ENCODE assay signal across 22 cellular contexts in genomic region chr11:75273331-75273988, GRCh38. TPM values are rescaled to one million over a fixed set of nuclear protein-coding genes. Genes with fewer than 3 reads are reported as not detected.
DNase-seq lines count a peak whose midpoint lies in the region; ATAC-seq, FAIRE-seq and TF ChIP-seq lines count a peak whose summit lies in the region.
"Had no signal": no experiment of that assay in that cellular context is flagged by ENCODE, and none has a peak within 500 bp of the region (broad histone marks: within the 10 kb centered on the region; RNA-seq: fewer than 3 reads in every experiment).

No MANE protein-coding gene starts in this region.

- H3K4me1 ChIP-seq in A549 (no peaks in the 10 kb centered on the region), tibial nerve (peaks cover 0 to 8% (median 0%) of the 10 kb centered on the region in 4 donors)
- peaks cover 39 to 61% of the 10 kb centered on the region in 2 donors for H3K4me1 ChIP-seq in naive thymus-derived CD4-positive, alpha-beta T cell (ENCODE audit: control insufficient read depth in 2 of 2, insufficient read depth in 2 of 2, low read length in 2 of 2)
- H3K4me1 ChIP-seq: colonic mucosa, psoas muscle had no signal

- CTCF ChIA-PET in A549 (lab: Yijun Ruan, JAX) = interaction anchor here (0.9 to 21.7 kb wide), 9 partner anchors 9 to 258 kb away, joined by 3 to 581 read pairs (median 3); partner anchors contain the start of gene TPBGL
- CTCF ChIA-PET in naive thymus-derived CD4-positive, alpha-beta T cell (lab: Charles Lee) = interaction anchor here (0.6 to 14.8 kb wide), 8 partner anchors 8 to 319 kb away, joined by 3 to 416 read pairs (median 8); no protein-coding TSS in a partner anchor

- TF ChIP-seq POLR2A in A549 (IDR thresholded peaks at IDR 0.05; ENCODE audit: low read length) = no peak
- no peak for TF ChIP-seq POLR2A in tibial nerve (IDR thresholded peaks at IDR 0.05)

- intact Hi-C loops in CD14-positive monocyte (cut with micrococcal nuclease) = no loop called here
- intact Hi-C loops in activated T-helper 1 cell treated with anti-CD3 and anti-CD28 coated beads, Interleukin-12 subunit alpha, Interleukin-12 subunit beta, Interleukin-2, Interleukin-4 antibody, amounts not matched to agents 30 ng/mL and 10 ng/mL and 1 ng/mL, durations not matched to agents 14 hours and 24 hours and 36 hours (cut with micrococcal nuclease) = no loop called here
- intact Hi-C loops in naive thymus-derived CD4-positive, alpha-beta T cell (cut with micrococcal nuclease) = no loop called here

- peaks cover 38% of the 10 kb centered on the region for H3K4me1 Mint-ChIP-seq in CD14-positive monocyte
- H3K4me1 Mint-ChIP-seq in activated T-helper 1 cell treated with anti-CD3 and anti-CD28 coated beads, Interleukin-12 subunit alpha, Interleukin-12 subunit beta, Interleukin-2, Interleukin-4 antibody, amounts not matched to agents 30 ng/mL and 10 ng/mL and 1 ng/mL, durations not matched to agents 14 hours and 24 hours and 36 hours (ENCODE audit: low read depth) = peaks cover 27% of the 10 kb centered on the region
- H3K4me1 Mint-ChIP-seq in naive thymus-derived CD4-positive, alpha-beta T cell = peaks cover 42 to 79% (median 58%) of the 10 kb centered on the region in 7 donors
- peaks cover 19% of the 10 kb centered on the region for H3K4me1 Mint-ChIP-seq in endothelial cell (ENCODE audit: unreplicated experiment)

- peaks cover 0 to 48% (median 4%) of the 10 kb centered on the region in 3 experiments for H3K36me3 ChIP-seq in naive thymus-derived CD4-positive, alpha-beta T cell (ENCODE audit: control insufficient read depth in 2 of 3, insufficient read depth in 3 of 3, low read length in 3 of 3)
- peaks cover 0 to 56% (median 0%) of the 10 kb centered on the region in 3 donors for H3K36me3 ChIP-seq in tibial nerve

- peaks cover 0 to 2% (median 0%) of the 10 kb centered on the region in 7 donors for H3K9me3 Mint-ChIP-seq in CD14-positive monocyte
- no peaks in the 10 kb centered on the region for H3K9me3 Mint-ChIP-seq in activated T-helper 1 cell treated with anti-CD3 and anti-CD28 coated beads, Interleukin-12 subunit alpha, Interleukin-12 subunit beta, Interleukin-2, Interleukin-4 antibody, amounts not matched to agents 30 ng/mL and 10 ng/mL and 1 ng/mL, durations not matched to agents 14 hours and 24 hours and 36 hours
- H3K9me3 Mint-ChIP-seq in naive thymus-derived CD4-positive, alpha-beta T cell = no peaks in the 10 kb centered on the region
- no peaks in the 10 kb centered on the region for H3K9me3 Mint-ChIP-seq in endothelial cell (ENCODE audit: unreplicated experiment)
- H3K9me3 Mint-ChIP-seq: activated T-cell treated with anti-CD3 and anti-CD28 coated beads, Interleukin-2, amount 50 U/mL, for 4 hours; T-helper 1 cell treated with Interleukin-12 subunit alpha and Interleukin-12 subunit beta and Interleukin-4 antibody, amounts not matched to agents 30 μg/mL and 1 μg/mL, for 36 hours had no signal

- H3K4me3 ChIP-seq in A549 (no peak overlapping the region), tibial nerve (no peak overlapping the region)
- no peak overlapping the region for H3K4me3 ChIP-seq in naive thymus-derived CD4-positive, alpha-beta T cell (ENCODE audit: low read length)
- H3K4me3 ChIP-seq: colonic mucosa, psoas muscle had no signal

- no peak for ATAC-seq in A549
- ATAC-seq in naive thymus-derived CD4-positive, alpha-beta T cell = no peak
- no peak for ATAC-seq in HG03457 (IDR thresholded peaks at IDR 0.05; ENCODE audit: unreplicated experiment)
- ATAC-seq: activated CD4-positive, CD25-positive, alpha-beta regulatory T cell treated with anti-CD3 and anti-CD28 coated beads, Interleukin-2, amount 50 U/mL, for 24 hours; activated T-cell treated with anti-CD3 and anti-CD28 coated beads, Interleukin-2, amount 50 U/mL, for 4 hours; left colon; psoas muscle had no signal

- H3K4me2 ChIP-seq in A549 = no peak overlapping the region

- H3K27ac ChIP-seq in A549 (no peak overlapping the region), tibial nerve (no peak overlapping the region)
- peak overlapping the region; percentile 71 for H3K27ac ChIP-seq in naive thymus-derived CD4-positive, alpha-beta T cell (ENCODE audit: low read depth, low read length)
- H3K27ac ChIP-seq: colonic mucosa, HL-60, psoas muscle had no signal

- TF ChIP-seq EP300 in A549 (IDR thresholded peaks at IDR 0.05) (no peak), tibial nerve (IDR thresholded peaks at IDR 0.05) (no peak)

- no peak for TF ChIP-seq RAD21 in A549 (conservative IDR thresholded peaks at IDR 0.05 in 1 of 2, IDR thresholded peaks at IDR 0.05 in 1 of 2)

- TF ChIP-seq CTCF in A549 (IDR thresholded peaks at IDR 0.05) = no peak
- no peak for TF ChIP-seq CTCF in CD14-positive monocyte (IDR thresholded peaks at IDR 0.05)
- TF ChIP-seq CTCF in tibial nerve (IDR thresholded peaks at IDR 0.05) = no peak
- no peak for TF ChIP-seq CTCF in endothelial cell (IDR thresholded peaks at IDR 0.05; ENCODE audit: unreplicated experiment)

- H3K9me3 ChIP-seq in A549 (no peaks in the 10 kb centered on the region), tibial nerve (no peaks in the 10 kb centered on the region)
- H3K9me3 ChIP-seq in naive thymus-derived CD4-positive, alpha-beta T cell (ENCODE audit: control insufficient read depth in 2 of 3, low read length in 3 of 3) = no peaks in the 10 kb centered on the region
- H3K9me3 ChIP-seq: colonic mucosa, psoas muscle had no signal

- WGBS in A549 (ENCODE audit: missing lambda C conversion rate) = 95% methylated on average over 4 of the region's 7 CpGs
- WGBS in tibial nerve, 2 donors = 93 to 98% methylated on average over 6 to 7 of the region's 7 CpGs

- H3K27me3 ChIP-seq in naive thymus-derived CD4-positive, alpha-beta T cell (ENCODE audit: control insufficient read depth in 2 of 2, insufficient read depth in 2 of 2, low read length in 2 of 2) = no peaks in the 10 kb centered on the region
- H3K27me3 ChIP-seq in tibial nerve = no peaks in the 10 kb centered on the region
- H3K27me3 ChIP-seq: colonic mucosa had no signal

- no peaks in the 10 kb centered on the region for H3K27me3 Mint-ChIP-seq in CD14-positive monocyte (ENCODE audit: low read depth in 3 of 3)
- H3K27me3 Mint-ChIP-seq in activated T-helper 1 cell treated with anti-CD3 and anti-CD28 coated beads, Interleukin-12 subunit alpha, Interleukin-12 subunit beta, Interleukin-2, Interleukin-4 antibody, amounts not matched to agents 30 ng/mL and 10 ng/mL and 1 ng/mL, durations not matched to agents 14 hours and 24 hours and 36 hours (ENCODE audit: insufficient read depth) = no peaks in the 10 kb centered on the region
- no peaks in the 10 kb centered on the region for H3K27me3 Mint-ChIP-seq in naive thymus-derived CD4-positive, alpha-beta T cell
- peaks cover 6% of the 10 kb centered on the region for H3K27me3 Mint-ChIP-seq in endothelial cell (ENCODE audit: unreplicated experiment)

- no peak for FAIRE-seq in A549 (lab: Jason Lieb, UNC)
- FAIRE-seq: astrocyte had no signal

- DNase-seq in A549 (ENCODE audit: low read depth in 1 of 2, low spot score in 1 of 2) = no peak
- peak; percentile 27 for DNase-seq in CD14-positive monocyte (ENCODE audit: low spot score)
- DNase-seq in activated T-helper 1 cell treated with anti-CD3 and anti-CD28 coated beads, Interleukin-12 subunit alpha, Interleukin-12 subunit beta, Interleukin-2, Interleukin-4 antibody, amounts not matched to agents 30 ng/mL and 10 ng/mL and 1 ng/mL, durations not matched to agents 14 hours and 24 hours and 36 hours (ENCODE audit: low spot score) = no peak
- no peak for DNase-seq in naive thymus-derived CD4-positive, alpha-beta T cell
- DNase-seq in tibial nerve (ENCODE audit: low spot score in 2 of 2) = no peak
- DNase-seq in HuH-7 (ENCODE audit: low spot score) = no peak
- DNase-seq in endothelial cell (ENCODE audit: low spot score) = no peak
- DNase-seq: activated T-cell treated with anti-CD3 and anti-CD28 coated beads, Interleukin-2, amount 50 U/mL, for 4 hours; AML-193; colonic mucosa; DMS79 treated with DMSO at 0.1 percent for 48 hours; KBM-7; NCI-H1048; NCI-H2171; psoas muscle had no signal

- H3K36me3 Mint-ChIP-seq in CD14-positive monocyte (peaks cover 80 to 92% of the 10 kb centered on the region in 2 donors), endothelial cell (ENCODE audit: low read depth, unreplicated experiment) (peaks cover 48% of the 10 kb centered on the region)
- peaks cover 18% of the 10 kb centered on the region for H3K36me3 Mint-ChIP-seq in activated T-helper 1 cell treated with anti-CD3 and anti-CD28 coated beads, Interleukin-12 subunit alpha, Interleukin-12 subunit beta, Interleukin-2, Interleukin-4 antibody, amounts not matched to agents 30 ng/mL and 10 ng/mL and 1 ng/mL, durations not matched to agents 14 hours and 24 hours and 36 hours (ENCODE audit: low read depth)
- peaks cover 4 to 25% (median 19%) of the 10 kb centered on the region in 5 donors for H3K36me3 Mint-ChIP-seq in naive thymus-derived CD4-positive, alpha-beta T cell

- peak overlapping the region in 1 of 7 donors; percentile 84 for H3K27ac Mint-ChIP-seq in CD14-positive monocyte
- peak overlapping the region; percentile 23 for H3K27ac Mint-ChIP-seq in activated T-helper 1 cell treated with anti-CD3 and anti-CD28 coated beads, Interleukin-12 subunit alpha, Interleukin-12 subunit beta, Interleukin-2, Interleukin-4 antibody, amounts not matched to agents 30 ng/mL and 10 ng/mL and 1 ng/mL, durations not matched to agents 14 hours and 24 hours and 36 hours
- peak overlapping the region; percentile 65 to 99 (median 95) for H3K27ac Mint-ChIP-seq in naive thymus-derived CD4-positive, alpha-beta T cell
- no peak overlapping the region for H3K27ac Mint-ChIP-seq in endothelial cell (ENCODE audit: unreplicated experiment)

- POLR2A ChIA-PET in A549 (lab: Yijun Ruan, JAX) = no interaction called here
- POLR2A ChIA-PET in naive thymus-derived CD4-positive, alpha-beta T cell (lab: Charles Lee) = interaction anchor here (0.6 to 8.5 kb wide), 10 partner anchors 11 to 288 kb away, joined by 3 to 104 read pairs (median 4); partner anchors contain the start of genes ARRB1 and TPBGL

- H3K4me3 Mint-ChIP-seq in CD14-positive monocyte = no peak overlapping the region
- no peak overlapping the region for H3K4me3 Mint-ChIP-seq in activated T-helper 1 cell treated with anti-CD3 and anti-CD28 coated beads, Interleukin-12 subunit alpha, Interleukin-12 subunit beta, Interleukin-2, Interleukin-4 antibody, amounts not matched to agents 30 ng/mL and 10 ng/mL and 1 ng/mL, durations not matched to agents 14 hours and 24 hours and 36 hours
- H3K4me3 Mint-ChIP-seq in naive thymus-derived CD4-positive, alpha-beta T cell = peak overlapping the region in 5 of 10 donors; percentile 44 to 62 (median 53)
- H3K4me3 Mint-ChIP-seq in endothelial cell (ENCODE audit: unreplicated experiment) = no peak overlapping the region
- H3K4me3 Mint-ChIP-seq: activated T-cell treated with anti-CD3 and anti-CD28 coated beads, Interleukin-2, amount 50 U/mL, for 4 hours; T-helper 1 cell treated with Interleukin-12 subunit alpha and Interleukin-12 subunit beta and Interleukin-4 antibody, amounts not matched to agents 30 μg/mL and 1 μg/mL, for 36 hours had no signal

RNA-seq across cellular contexts. Expression of gene TPBGL, which starts 32.9 kb away (rescaled TPM):
- polyA plus RNA-seq in A549 (2011; rRNA removed) (0.03 and 0.08 TPM in 2 replicates), A549 (2017; fragmentation: RNase III; extraction: RNeasy Plus Mini Kit Qiagen cat#74134 plus additional on column Dnase treatment) (0.05 to 0.12 TPM (median 0.09 TPM) in 3 replicates), CD14-positive monocyte (not detected)
- polyA plus RNA-seq in A549 (2012; cell fraction: cytosol; rRNA removed) = 0.04 and 0.05 TPM in 2 replicates
- polyA plus RNA-seq in A549 (2012; cell fraction: nucleus; rRNA removed) = 0.05 and 0.07 TPM in 2 replicates
- 0.12 TPM in 1 of 2 replicates, not detected in the other for polyA minus RNA-seq in A549 (2011; rRNA and poly(A)+ RNA removed)
- total RNA-seq in activated T-helper 1 cell treated with anti-CD3 and anti-CD28 coated beads, Interleukin-12 subunit alpha, Interleukin-12 subunit beta, Interleukin-2, Interleukin-4 antibody, amounts not matched to agents 30 ng/mL and 10 ng/mL and 1 ng/mL, durations not matched to agents 14 hours and 24 hours and 36 hours = 0.34 and 0.47 TPM in 2 replicates
- total RNA-seq in naive thymus-derived CD4-positive, alpha-beta T cell = under 1 TPM; 0.15 to 0.58 (median 0.27) TPM
- polyA plus RNA-seq in naive thymus-derived CD4-positive, alpha-beta T cell = under 1 TPM in 1 of 2 donors, not detected in 1; 0.40 TPM
- total RNA-seq in tibial nerve (1 to 10 TPM in 3 of 4 donors, not detected in 1; 1.0 to 1.5 (median 1.1) TPM), endothelial cell (ENCODE audit: unreplicated experiment) (7.0 TPM)
- total RNA-seq: fibroblast of lung had no signal
- polyA plus RNA-seq: fibroblast of lung had no signal
